In genomic region chr6:81451787-81452186, GRCh38 we compare ENCODE assay signal across 8 cellular contexts.
DNase-seq lines count a peak whose midpoint lies in the region; ATAC-seq, FAIRE-seq and TF ChIP-seq lines count a peak whose summit lies in the region.

No MANE protein-coding gene starts in this region.

- H3K36me3 Mint-ChIP-seq in Calu3 (ENCODE audit: insufficient read depth, unreplicated experiment), result no peaks in the 10 kb centered on the region
- no peaks in the 10 kb centered on the region for H3K36me3 Mint-ChIP-seq in activated naive CD4-positive, alpha-beta T cell treated with anti-CD3 and anti-CD28 coated beads for 36 hours (ENCODE audit: low read depth)

- no peak overlapping the region for H3K4me3 ChIP-seq in bronchial epithelial cell (ENCODE audit: low read depth, low read length)

- FAIRE-seq in bronchial epithelial cell (lab: Jason Lieb, UNC), result peak; percentile 36

- DNase-seq in Calu3, result peak; percentile 16
- DNase-seq in LoVo (ENCODE audit: low spot score), result peak; percentile 79
- DNase-seq in bronchial epithelial cell (ENCODE audit: low read depth), result peak; percentile 88
- peak in 1 of 2 donors; percentile 10 for DNase-seq in stimulated activated naive CD8-positive, alpha-beta T cell treated with anti-CD3 and anti-CD28 coated beads, Interleukin-15, amount 100 ng/mL, for 72 hours
- DNase-seq in activated naive CD4-positive, alpha-beta T cell treated with anti-CD3 and anti-CD28 coated beads for 36 hours, result no peak
- no peak for DNase-seq in NOMO-1 (lab: John Stamatoyannopoulos, UW; ENCODE audit: unreplicated experiment in 2 of 2)
- DNase-seq in CD1c-positive myeloid dendritic cell (ENCODE audit: extremely low spot score), result no peak

- H3K27me3 ChIP-seq in bronchial epithelial cell (ENCODE audit: control insufficient read depth, insufficient read depth, low read length), result no peaks in the 10 kb centered on the region

- no peaks in the 10 kb centered on the region for H3K27me3 Mint-ChIP-seq in Calu3 (ENCODE audit: unreplicated experiment)
- no peaks in the 10 kb centered on the region for H3K27me3 Mint-ChIP-seq in stimulated activated naive CD8-positive, alpha-beta T cell treated with anti-CD3 and anti-CD28 coated beads, Interleukin-15, amount 100 ng/mL, for 72 hours
- H3K27me3 Mint-ChIP-seq in activated naive CD4-positive, alpha-beta T cell treated with anti-CD3 and anti-CD28 coated beads for 36 hours (ENCODE audit: low read depth), result no peaks in the 10 kb centered on the region

- intact Hi-C loops in Calu3 (cut with micrococcal nuclease; ENCODE audit: unreplicated experiment), result loop anchor here (5.0 to 10.0 kb wide), 3 partner anchors 347 to 847 kb away; no protein-coding TSS in a partner anchor
- intact Hi-C loops in activated naive CD4-positive, alpha-beta T cell treated with anti-CD3 and anti-CD28 coated beads for 36 hours (cut with micrococcal nuclease), result loop anchor here (2.0 kb wide), 1 partner anchor 301 kb away; the partner anchor contains the start of gene TENT5A

- no peak overlapping the region for H3K4me3 Mint-ChIP-seq in Calu3 (ENCODE audit: low read depth, unreplicated experiment)
- no peak overlapping the region for H3K4me3 Mint-ChIP-seq in stimulated activated naive CD8-positive, alpha-beta T cell treated with anti-CD3 and anti-CD28 coated beads, Interleukin-15, amount 100 ng/mL, for 72 hours
- no peak overlapping the region for H3K4me3 Mint-ChIP-seq in activated naive CD4-positive, alpha-beta T cell treated with anti-CD3 and anti-CD28 coated beads for 36 hours

- peaks cover 7% of the 10 kb centered on the region for H3K4me1 Mint-ChIP-seq in Calu3 (ENCODE audit: low read depth, unreplicated experiment)
- no peaks in the 10 kb centered on the region for H3K4me1 Mint-ChIP-seq in stimulated activated naive CD8-positive, alpha-beta T cell treated with anti-CD3 and anti-CD28 coated beads, Interleukin-15, amount 100 ng/mL, for 72 hours
- no peaks in the 10 kb centered on the region for H3K4me1 Mint-ChIP-seq in activated naive CD4-positive, alpha-beta T cell treated with anti-CD3 and anti-CD28 coated beads for 36 hours (ENCODE audit: low read depth)

- no peaks in the 10 kb centered on the region for H3K36me3 ChIP-seq in bronchial epithelial cell (ENCODE audit: control insufficient read depth, insufficient read depth, low read length)

- H3K9me3 Mint-ChIP-seq in Calu3 (ENCODE audit: low read depth, unreplicated experiment), result peaks cover 2% of the 10 kb centered on the region
- no peaks in the 10 kb centered on the region for H3K9me3 Mint-ChIP-seq in stimulated activated naive CD8-positive, alpha-beta T cell treated with anti-CD3 and anti-CD28 coated beads, Interleukin-15, amount 100 ng/mL, for 72 hours
- no peaks in the 10 kb centered on the region for H3K9me3 Mint-ChIP-seq in activated naive CD4-positive, alpha-beta T cell treated with anti-CD3 and anti-CD28 coated beads for 36 hours

- TF ChIP-seq CTCF in Calu3 (IDR thresholded peaks at IDR 0.05; ENCODE audit: unreplicated experiment) (no peak), bronchial epithelial cell (IDR thresholded peaks at IDR 0.05; ENCODE audit: insufficient read depth, low read length, severe bottlenecking) (no peak)

- BruUV-seq in Calu3 (replicated peaks; lab: Mats Ljungman, UMichigan), result no TSS peak

- CTCF ChIA-PET in Calu3 (lab: Charles Lee), result interaction anchor here (1.0 to 1.2 kb wide), 3 partner anchors 8 to 375 kb away, joined by 3 to 4 read pairs (median 3); no protein-coding TSS in a partner anchor
- CTCF ChIA-PET in activated naive CD4-positive, alpha-beta T cell treated with anti-CD3 and anti-CD28 coated beads for 36 hours (lab: Charles Lee), result no interaction called here

- no peak overlapping the region for H3K27ac Mint-ChIP-seq in Calu3 (ENCODE audit: unreplicated experiment)
- H3K27ac Mint-ChIP-seq in stimulated activated naive CD8-positive, alpha-beta T cell treated with anti-CD3 and anti-CD28 coated beads, Interleukin-15, amount 100 ng/mL, for 72 hours, result no peak overlapping the region
- H3K27ac Mint-ChIP-seq in activated naive CD4-positive, alpha-beta T cell treated with anti-CD3 and anti-CD28 coated beads for 36 hours, result no peak overlapping the region

- peak; percentile 65 for ATAC-seq in GM21423 (IDR thresholded peaks at IDR 0.05; ENCODE audit: unreplicated experiment)
- peak; percentile 96 for ATAC-seq in stimulated activated naive CD8-positive, alpha-beta T cell treated with anti-CD3 and anti-CD28 coated beads, Interleukin-15, amount 100 ng/mL, for 72 hours

Comparison
In these comparisons a context has a peak if more than half of its experiments do, and no peak if none do; other contexts are left out.
1. DNase-seq: peak in Calu3 (single experiment), LoVo (single experiment) and bronchial epithelial cell (single experiment); none in activated naive CD4-positive, alpha-beta T cell treated with anti-CD3 and anti-CD28 coated beads for 36 hours (single experiment), NOMO-1 (0 of 2) and CD1c-positive myeloid dendritic cell (single experiment).